1 cellular context compared by ENCODE assay signal in the genomic region with DNA sequence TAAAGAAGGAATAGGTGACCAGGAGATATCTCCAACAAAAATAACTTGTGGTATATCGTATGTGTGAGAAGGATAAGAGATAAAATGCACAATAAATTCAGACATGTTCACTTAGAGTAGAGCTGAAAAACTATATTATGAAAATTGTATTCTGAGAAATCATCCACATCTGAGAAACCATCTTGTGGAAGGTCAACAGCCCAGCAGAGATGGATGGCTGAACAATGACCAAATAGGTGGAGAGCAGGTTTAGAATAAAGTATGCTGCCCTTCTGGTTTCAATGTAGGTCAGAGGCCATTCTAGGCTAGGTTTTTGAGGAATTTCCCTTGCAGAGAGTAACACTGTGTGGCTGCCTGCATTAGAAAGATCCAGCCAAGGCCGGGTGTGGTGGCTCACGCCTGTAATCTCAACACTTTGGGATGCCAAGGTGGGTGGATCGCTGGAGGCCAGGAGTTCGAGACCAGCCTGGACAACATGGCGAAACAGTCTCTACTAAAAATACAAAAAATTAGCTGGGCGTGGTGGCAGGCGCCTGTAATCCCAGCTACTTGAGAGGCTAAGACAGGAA.
TF ChIP-seq lines count a peak whose summit lies in the region.

No MANE protein-coding gene starts in this region.

TF ChIP-seq in HepG2, 621 proteins besides CTCF, POLR2A, EP300 and RAD21:
- TF ChIP-seq, protein P1, sequence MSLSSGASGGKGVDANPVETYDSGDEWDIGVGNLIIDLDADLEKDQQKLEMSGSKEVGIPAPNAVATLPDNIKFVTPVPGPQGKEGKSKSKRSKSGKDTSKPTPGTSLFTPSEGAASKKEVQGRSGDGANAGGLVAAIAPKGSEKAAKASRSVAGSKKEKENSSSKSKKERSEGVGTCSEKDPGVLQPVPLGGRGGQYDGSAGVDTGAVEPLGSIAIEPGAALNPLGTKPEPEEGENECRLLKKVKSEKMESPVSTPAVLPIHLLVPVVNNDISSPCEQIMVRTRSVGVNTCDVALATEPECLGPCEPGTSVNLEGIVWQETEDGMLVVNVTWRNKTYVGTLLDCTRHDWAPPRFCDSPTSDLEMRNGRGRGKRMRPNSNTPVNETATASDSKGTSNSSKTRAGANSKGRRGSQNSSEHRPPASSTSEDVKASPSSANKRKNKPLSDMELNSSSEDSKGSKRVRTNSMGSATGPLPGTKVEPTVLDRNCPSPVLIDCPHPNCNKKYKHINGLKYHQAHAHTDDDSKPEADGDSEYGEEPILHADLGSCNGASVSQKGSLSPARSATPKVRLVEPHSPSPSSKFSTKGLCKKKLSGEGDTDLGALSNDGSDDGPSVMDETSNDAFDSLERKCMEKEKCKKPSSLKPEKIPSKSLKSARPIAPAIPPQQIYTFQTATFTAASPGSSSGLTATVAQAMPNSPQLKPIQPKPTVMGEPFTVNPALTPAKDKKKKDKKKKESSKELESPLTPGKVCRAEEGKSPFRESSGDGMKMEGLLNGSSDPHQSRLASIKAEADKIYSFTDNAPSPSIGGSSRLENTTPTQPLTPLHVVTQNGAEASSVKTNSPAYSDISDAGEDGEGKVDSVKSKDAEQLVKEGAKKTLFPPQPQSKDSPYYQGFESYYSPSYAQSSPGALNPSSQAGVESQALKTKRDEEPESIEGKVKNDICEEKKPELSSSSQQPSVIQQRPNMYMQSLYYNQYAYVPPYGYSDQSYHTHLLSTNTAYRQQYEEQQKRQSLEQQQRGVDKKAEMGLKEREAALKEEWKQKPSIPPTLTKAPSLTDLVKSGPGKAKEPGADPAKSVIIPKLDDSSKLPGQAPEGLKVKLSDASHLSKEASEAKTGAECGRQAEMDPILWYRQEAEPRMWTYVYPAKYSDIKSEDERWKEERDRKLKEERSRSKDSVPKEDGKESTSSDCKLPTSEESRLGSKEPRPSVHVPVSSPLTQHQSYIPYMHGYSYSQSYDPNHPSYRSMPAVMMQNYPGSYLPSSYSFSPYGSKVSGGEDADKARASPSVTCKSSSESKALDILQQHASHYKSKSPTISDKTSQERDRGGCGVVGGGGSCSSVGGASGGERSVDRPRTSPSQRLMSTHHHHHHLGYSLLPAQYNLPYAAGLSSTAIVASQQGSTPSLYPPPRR (CRISPR knock-in tag; IDR thresholded peaks at IDR 0.05; ENCODE audit: borderline replicate concordance), result no peak
- TF ChIP-seq ZNF761 (CRISPR knock-in tag; conservative IDR thresholded peaks at IDR 0.05), result no peak
- TF ChIP-seq SP140L (CRISPR knock-in tag; IDR thresholded peaks at IDR 0.05; ENCODE audit: borderline replicate concordance), result no peak
